Comparison of ENCODE assay signal across 8 cellular contexts in the genomic region with DNA sequence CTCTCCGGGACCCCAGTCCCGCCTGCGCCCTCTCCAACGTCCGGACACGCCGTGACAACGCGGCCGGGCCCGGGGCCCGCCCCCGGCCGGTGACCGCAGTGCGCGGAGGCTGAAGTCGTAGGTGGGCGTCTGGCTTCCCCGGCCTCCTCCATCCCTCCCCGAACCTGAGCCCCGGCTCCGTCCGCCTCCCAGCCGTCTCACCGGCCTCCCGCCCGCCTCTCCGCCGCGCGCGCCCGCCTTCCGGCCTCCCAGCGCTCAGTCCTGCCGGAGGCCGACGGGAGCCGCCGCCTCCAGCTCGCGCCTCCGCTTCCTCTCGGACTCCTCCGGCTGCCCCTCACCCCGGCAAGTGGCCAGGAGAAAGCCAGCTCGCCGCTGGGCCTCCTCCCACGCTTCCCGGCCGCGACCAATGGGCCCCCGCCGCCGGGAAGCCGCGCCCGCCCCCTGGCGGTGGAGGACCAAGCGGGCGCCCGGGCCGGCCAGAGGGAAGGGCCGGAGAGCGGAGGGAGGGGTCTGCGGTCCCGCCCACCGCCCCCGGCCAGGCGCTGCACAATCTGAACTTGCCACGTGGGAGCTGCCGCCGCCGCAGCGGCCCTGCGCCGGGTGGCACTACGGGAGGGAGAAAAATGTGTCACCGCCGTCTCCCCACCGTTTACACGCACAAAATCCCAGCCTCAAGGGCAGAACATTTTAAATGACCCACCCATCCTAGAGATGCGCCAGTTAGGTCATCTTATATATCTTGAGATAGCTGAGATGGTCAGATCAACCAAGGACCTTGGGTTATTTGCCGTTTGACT. TPM values are rescaled to one million over a fixed set of nuclear protein-coding genes. Genes with fewer than 3 reads are reported as not detected.
DNase-seq lines count a peak whose midpoint lies in the region; TF ChIP-seq lines count a peak whose summit lies in the region.

A gene with protein sequence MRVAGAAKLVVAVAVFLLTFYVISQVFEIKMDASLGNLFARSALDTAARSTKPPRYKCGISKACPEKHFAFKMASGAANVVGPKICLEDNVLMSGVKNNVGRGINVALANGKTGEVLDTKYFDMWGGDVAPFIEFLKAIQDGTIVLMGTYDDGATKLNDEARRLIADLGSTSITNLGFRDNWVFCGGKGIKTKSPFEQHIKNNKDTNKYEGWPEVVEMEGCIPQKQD (minus strand): TSS at position 348 of the 797 bp plus-strand sequence. CDS start 13,339 bp downstream, outside the sequence.

- H3K4me1 ChIP-seq in ES-I3 (ENCODE audit: insufficient read depth, low read length) (peaks cover 8% of the 10 kb centered on the region; the same call in 1 of the 2 replicates), neural progenitor cell (peaks cover 11% of the 10 kb centered on the region)

- peaks cover 48% of the 10 kb centered on the region for H3K79me2 ChIP-seq in neural progenitor cell (ENCODE audit: low read depth)

- H3K4me3 ChIP-seq in LNCaP clone FGC (ENCODE audit: low read depth, low read length) (peak within 1 kb of the TSS; percentile 72), foreskin fibroblast (ENCODE audit: low read depth in 1 of 2, low read length in 2 of 2) (peak within 1 kb of the TSS; percentile 70 to 76), neural progenitor cell (peak within 1 kb of the TSS; percentile 94)

- H3K9me3 Mint-ChIP-seq in neural progenitor cell = peaks cover 4% of the 10 kb centered on the region

- peak; percentile 90 for TF ChIP-seq CTCF in LNCaP clone FGC (IDR thresholded peaks at IDR 0.05; ENCODE audit: control insufficient read depth, extremely low read depth, insufficient read depth)
- peak; percentile 69 for TF ChIP-seq CTCF in foreskin fibroblast (IDR thresholded peaks at IDR 0.05; ENCODE audit: low read depth, low read length)
- TF ChIP-seq CTCF in neural progenitor cell (IDR thresholded peaks at IDR 0.05) = peak; percentile 88

- no peaks in the 10 kb centered on the region for H3K9me3 ChIP-seq in ES-I3 (ENCODE audit: control insufficient read depth, insufficient read depth, low read length)
- no peaks in the 10 kb centered on the region for H3K9me3 ChIP-seq in neural progenitor cell (ENCODE audit: low read depth)

- H3K4me2 ChIP-seq in neural progenitor cell = peak within 1 kb of the TSS; percentile 94

- no peaks in the 10 kb centered on the region for H3K27me3 ChIP-seq in neural progenitor cell

- H3K9ac ChIP-seq in ES-I3 (ENCODE audit: low read depth, low read length) (peak within 1 kb of the TSS; percentile 92), neural progenitor cell (peak within 1 kb of the TSS; percentile 72)

- no peaks in the 10 kb centered on the region for H3K27me3 Mint-ChIP-seq in neural progenitor cell (ENCODE audit: insufficient read depth, low read depth)

- peak; percentile 82 for TF ChIP-seq POLR2A in Raji (IDR thresholded peaks at IDR 0.05; ENCODE audit: insufficient read depth, low read depth, low read length)

- H3K27ac Mint-ChIP-seq in neural progenitor cell = peak within 1 kb of the TSS; percentile 72

- peaks cover 15% of the 10 kb centered on the region for H3K36me3 Mint-ChIP-seq in neural progenitor cell

- DNase-seq in H4 (ENCODE audit: low spot score) (peak; percentile 85), LNCaP clone FGC (ENCODE audit: low read depth) (peak; percentile 61), activated gamma-delta T cell (lab: John Stamatoyannopoulos, UW) (peak; percentile 72), foreskin fibroblast (peak; percentile 91 to 97), neural progenitor cell (ENCODE audit: low spot score) (peak; percentile 96), stromal cell of bone marrow (ENCODE audit: low read depth) (peak; percentile 86)

- peaks cover 17% of the 10 kb centered on the region for H4K20me1 ChIP-seq in neural progenitor cell (ENCODE audit: low read depth)

- H3K36me3 ChIP-seq in ES-I3 (ENCODE audit: insufficient read depth, low read length) (0 out of 2 replicates have a peak, but pooled peaks cover 3% of the 10 kb centered on the region), neural progenitor cell (no peaks in the 10 kb centered on the region)

- peak within 1 kb of the TSS; percentile 77 for H3K27ac ChIP-seq in neural progenitor cell

- H2AFZ ChIP-seq in neural progenitor cell (replicated peaks) = peak within 1 kb of the TSS; percentile 66

- H3F3A ChIP-seq in neural progenitor cell (ENCODE audit: low read depth) = peaks cover 7% of the 10 kb centered on the region

- peaks cover 17% of the 10 kb centered on the region for H3K4me1 Mint-ChIP-seq in neural progenitor cell

- peak within 1 kb of the TSS; percentile 94 for H3K4me3 Mint-ChIP-seq in neural progenitor cell

RNA-seq across cellular contexts. Expression of the gene that starts here (rescaled TPM):
- 55.7 and 57.7 TPM in 2 replicates for total RNA-seq in H4 (2014; rRNA removed; shearing (Covaris generic))
- total RNA-seq in neural progenitor cell (ENCODE audit: low replicate concordance) = 52.4 and 96.7 TPM in 2 replicates

Comparison
In these comparisons a context has a peak if more than half of its experiments do, and no peak if none do; other contexts are left out.
1. Peak in every context shown above with its lines: DNase-seq, H3K4me3 ChIP-seq and H3K27ac ChIP-seq.